23 cellular contexts compared by ENCODE assay signal in genomic region chr4:143883529-143883928, GRCh38. TPM values are rescaled to one million over a fixed set of nuclear protein-coding genes. Genes with fewer than 3 reads are reported as not detected.
DNase-seq lines count a peak whose midpoint lies in the region; ATAC-seq, FAIRE-seq and TF ChIP-seq lines count a peak whose summit lies in the region.
"Had no signal": no experiment of that assay in that cellular context is flagged by ENCODE, and none has a peak within 500 bp of the region (broad histone marks: within the 10 kb centered on the region; RNA-seq: fewer than 3 reads in every experiment).

No MANE protein-coding gene starts in this region.

- H3K4me3 Mint-ChIP-seq in activated CD8-positive, alpha-beta T cell treated with anti-CD3 and anti-CD28 coated beads for 36 hours = no peak overlapping the region
- H3K4me3 Mint-ChIP-seq: CD14-positive monocyte; CD4-positive, alpha-beta T cell; CD8-positive, alpha-beta memory T cell; HFFc6 had no signal

- TF ChIP-seq CTCF in activated CD8-positive, alpha-beta T cell treated with anti-CD3 and anti-CD28 coated beads for 36 hours (IDR thresholded peaks at IDR 0.05) = no peak

- intact Hi-C loops in activated CD8-positive, alpha-beta T cell treated with anti-CD3 and anti-CD28 coated beads for 36 hours (cut with micrococcal nuclease) = no loop called here

- peak; percentile 1 for DNase-seq in DMS53 (lab: John Stamatoyannopoulos, UW)
- DNase-seq in DMS53 treated with DMSO at 0.1 percent for 48 hours (lab: John Stamatoyannopoulos, UW; ENCODE audit: unreplicated experiment) = no peak
- DNase-seq in RCC 7860 (ENCODE audit: low spot score) = no peak
- DNase-seq in NCI-H1105 treated with DMSO at 0.1 percent for 48 hours (lab: John Stamatoyannopoulos, UW) = no peak
- DNase-seq in activated CD8-positive, alpha-beta T cell treated with anti-CD3 and anti-CD28 coated beads for 36 hours = no peak
- DNase-seq: ACHN; AML-193; BE2C; CD4-positive, alpha-beta T cell; CD8-positive, alpha-beta memory T cell; DMS 273 treated with DMSO at 0.1 percent for 48 hours; DND-41; GDM1; GOT3; HFFc6 had no signal

- no peak overlapping the region for H3K27ac Mint-ChIP-seq in activated CD8-positive, alpha-beta T cell treated with anti-CD3 and anti-CD28 coated beads for 36 hours
- H3K27ac Mint-ChIP-seq: CD14-positive monocyte; CD4-positive, alpha-beta T cell; HFFc6 had no signal

- no peaks in the 10 kb centered on the region for H3K36me3 Mint-ChIP-seq in activated CD8-positive, alpha-beta T cell treated with anti-CD3 and anti-CD28 coated beads for 36 hours (ENCODE audit: low read depth)
- H3K36me3 Mint-ChIP-seq: CD14-positive monocyte had no signal

- POLR2A ChIA-PET in activated CD8-positive, alpha-beta T cell treated with anti-CD3 and anti-CD28 coated beads for 36 hours (lab: Charles Lee) = no interaction called here

- H3K4me1 Mint-ChIP-seq in activated CD8-positive, alpha-beta T cell treated with anti-CD3 and anti-CD28 coated beads for 36 hours (ENCODE audit: low read depth) = no peaks in the 10 kb centered on the region
- H3K4me1 Mint-ChIP-seq: CD14-positive monocyte; CD8-positive, alpha-beta memory T cell had no signal

- CTCF ChIA-PET in activated CD8-positive, alpha-beta T cell treated with anti-CD3 and anti-CD28 coated beads for 36 hours (lab: Charles Lee) = no interaction called here

- H3K27me3 Mint-ChIP-seq in activated CD8-positive, alpha-beta T cell treated with anti-CD3 and anti-CD28 coated beads for 36 hours = no peaks in the 10 kb centered on the region
- H3K27me3 Mint-ChIP-seq: CD4-positive, alpha-beta T cell; CD8-positive, alpha-beta memory T cell had no signal

- FAIRE-seq in RCC 7860 (lab: Jason Lieb, UNC) = peak; percentile 98
- peak; percentile 99 for FAIRE-seq in colon (lab: Jason Lieb, UNC)
- FAIRE-seq: A549, D721Med, GM12878, GM19239, H54 had no signal

- ATAC-seq in HG03442 (IDR thresholded peaks at IDR 0.05; ENCODE audit: unreplicated experiment) = no peak
- no peak for ATAC-seq in activated CD8-positive, alpha-beta T cell treated with anti-CD3 and anti-CD28 coated beads for 36 hours
- ATAC-seq: A549, GM12878 had no signal

- H3K9me3 Mint-ChIP-seq in activated CD8-positive, alpha-beta T cell treated with anti-CD3 and anti-CD28 coated beads for 36 hours = no peaks in the 10 kb centered on the region
- H3K9me3 Mint-ChIP-seq: CD14-positive monocyte; CD4-positive, alpha-beta T cell; HFFc6 had no signal

RNA-seq across cellular contexts. Expression of gene GYPE, which starts 21.8 kb away (rescaled TPM):
- under 1 TPM; 0.36 to 0.77 TPM for total RNA-seq in activated CD8-positive, alpha-beta T cell treated with anti-CD3 and anti-CD28 coated beads for 36 hours
- total RNA-seq: CD4-positive, alpha-beta T cell had no signal
